11 cellular contexts compared by ENCODE assay signal in the genomic region with DNA sequence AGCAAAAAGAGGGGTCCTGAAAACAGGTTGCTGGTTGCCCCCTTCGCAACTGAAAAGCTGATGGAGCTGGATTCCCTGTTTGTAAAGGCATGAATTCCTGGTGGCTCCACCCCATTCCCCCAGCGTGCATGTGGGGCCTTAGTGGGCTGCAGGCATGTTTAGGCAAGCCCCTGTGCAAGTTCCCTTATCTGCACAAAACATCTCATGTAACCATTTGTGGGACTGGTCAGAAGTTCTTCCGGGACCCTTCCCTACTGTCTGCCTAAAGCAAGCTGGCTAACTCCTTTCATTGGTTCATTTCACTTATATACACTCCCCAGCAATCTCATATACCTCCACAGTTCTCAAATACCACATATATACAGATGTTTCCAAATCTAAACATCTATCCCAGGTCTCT. TPM values are rescaled to one million over a fixed set of nuclear protein-coding genes. Genes with fewer than 3 reads are reported as not detected.
DNase-seq lines count a peak whose midpoint lies in the region; ATAC-seq and TF ChIP-seq lines count a peak whose summit lies in the region.
"Had no signal": no experiment of that assay in that cellular context is flagged by ENCODE, and none has a peak within 500 bp of the region (broad histone marks: within the 10 kb centered on the region; RNA-seq: fewer than 3 reads in every experiment).

No MANE protein-coding gene starts in this region.

- CTCF ChIA-PET in activated CD4-positive, alpha-beta T cell treated with anti-CD3 and anti-CD28 coated beads, Interleukin-2, amount 10 ng/mL, durations not matched to agents 7 days and 5 days (lab: Charles Lee) = no interaction called here

- intact Hi-C loops in gastrocnemius medialis (cut with DNase I; ENCODE audit: low total_unique reads) = loop anchor here (5.0 kb wide), 1 partner anchor 289 kb away; a partner anchor contains a TSS

- no peak for TF ChIP-seq POLR2A in Peyer's patch (IDR thresholded peaks at IDR 0.05)
- no peak for TF ChIP-seq POLR2A in gastrocnemius medialis (IDR thresholded peaks at IDR 0.05)

- POLR2A ChIA-PET in activated CD4-positive, alpha-beta T cell treated with anti-CD3 and anti-CD28 coated beads, Interleukin-2, amount 10 ng/mL, durations not matched to agents 7 days and 5 days (lab: Charles Lee) = no interaction called here

- no peaks in the 10 kb centered on the region for H3K36me3 Mint-ChIP-seq in activated CD4-positive, alpha-beta T cell treated with anti-CD3 and anti-CD28 coated beads, Interleukin-2, amount 10 ng/mL, durations not matched to agents 7 days and 5 days (ENCODE audit: low read depth)

- H3K36me3 ChIP-seq in Peyer's patch (peaks cover 0 to 18% (median 0%) of the 10 kb centered on the region in 3 donors), gastrocnemius medialis (peaks cover 0 to 16% of the 10 kb centered on the region in 2 donors)

- H3K27ac Mint-ChIP-seq in activated CD4-positive, alpha-beta T cell treated with anti-CD3 and anti-CD28 coated beads, Interleukin-2, amount 10 ng/mL, durations not matched to agents 7 days and 5 days = no peak overlapping the region

- H3K27me3 ChIP-seq in Peyer's patch (no peaks in the 10 kb centered on the region), gastrocnemius medialis (no peaks in the 10 kb centered on the region)

- H3K9me3 Mint-ChIP-seq in activated CD4-positive, alpha-beta T cell treated with anti-CD3 and anti-CD28 coated beads, Interleukin-2, amount 10 ng/mL, durations not matched to agents 7 days and 5 days = no peaks in the 10 kb centered on the region

- H3K9me3 ChIP-seq in Peyer's patch (no peaks in the 10 kb centered on the region), gastrocnemius medialis (no peaks in the 10 kb centered on the region)

- ATAC-seq in gastrocnemius medialis (no peak), GM18909 (IDR thresholded peaks at IDR 0.05; ENCODE audit: poor library complexity, unreplicated experiment) (no peak)

- H3K4me1 Mint-ChIP-seq in activated CD4-positive, alpha-beta T cell treated with anti-CD3 and anti-CD28 coated beads, Interleukin-2, amount 10 ng/mL, durations not matched to agents 7 days and 5 days = peaks cover 26% of the 10 kb centered on the region

- TF ChIP-seq CTCF in C4-2B (conservative IDR thresholded peaks at IDR 0.05) (no peak), Peyer's patch (IDR thresholded peaks at IDR 0.05) (no peak), gastrocnemius medialis (IDR thresholded peaks at IDR 0.05 in 4 of 5, conservative IDR thresholded peaks at IDR 0.05 in 1 of 5) (no peak)

- no peaks in the 10 kb centered on the region for H3K27me3 Mint-ChIP-seq in activated CD4-positive, alpha-beta T cell treated with anti-CD3 and anti-CD28 coated beads, Interleukin-2, amount 10 ng/mL, durations not matched to agents 7 days and 5 days

- H3K27ac ChIP-seq in C4-2B (peak overlapping the region; percentile 66), Peyer's patch (peak overlapping the region in 3 of 4 donors; percentile 4 to 83 (median 78)), gastrocnemius medialis (peak overlapping the region; percentile 83 to 91 (median 87))

- H3K4me1 ChIP-seq in Peyer's patch (peaks cover 0 to 42% (median 5%) of the 10 kb centered on the region in 4 donors), gastrocnemius medialis (peaks cover 54 to 64% of the 10 kb centered on the region in 2 donors)

- H3K4me3 ChIP-seq in Peyer's patch (peak overlapping the region; percentile 52 to 79 (median 68)), gastrocnemius medialis (peak overlapping the region; percentile 64 to 89 (median 79))
- H3K4me3 ChIP-seq: lung had no signal

- in situ Hi-C loops in gastrocnemius medialis (cut with MboI; ENCODE audit: low sequenced_read_pairs in 4 of 4) = loop anchor here in 2 of 4 donors (5.0 to 10.0 kb wide), 2 partner anchors 54 to 96 kb away; a partner anchor contains a TSS

- no peak overlapping the region for H3K4me3 Mint-ChIP-seq in activated CD4-positive, alpha-beta T cell treated with anti-CD3 and anti-CD28 coated beads, Interleukin-2, amount 10 ng/mL, durations not matched to agents 7 days and 5 days

- DNase-seq in Peyer's patch (no peak), globus pallidus (ENCODE audit: low spot score) (peak; percentile 17), gastrocnemius medialis (no peak), NCI-H2227 (lab: John Stamatoyannopoulos, UW; ENCODE audit: unreplicated experiment) (no peak), DMS79 treated with DMSO at 0.1 percent for 48 hours (lab: John Stamatoyannopoulos, UW) (no peak)
- DNase-seq in activated CD4-positive, alpha-beta T cell treated with anti-CD3 and anti-CD28 coated beads, Interleukin-2, amount 10 ng/mL, durations not matched to agents 7 days and 5 days = no peak
- DNase-seq: dermis blood vessel endothelial cell, NCI-H1092 had no signal

RNA-seq across cellular contexts. Expression of a gene that starts 24.0 kb away (rescaled TPM):
- not detected for total RNA-seq in Peyer's patch
- total RNA-seq in gastrocnemius medialis = not detected
- total RNA-seq in activated CD4-positive, alpha-beta T cell treated with anti-CD3 and anti-CD28 coated beads, Interleukin-2, amount 10 ng/mL, durations not matched to agents 7 days and 5 days = not detected
- total RNA-seq: dermis blood vessel endothelial cell, lung had no signal
